Comparison of ENCODE assay signal across 25 cellular contexts in genomic region chr13:29101404-29101803, GRCh38.
"Had no signal": no experiment of that assay in that cellular context is flagged by ENCODE, and none has a peak within 500 bp of the region (broad histone marks: within the 10 kb centered on the region; RNA-seq: fewer than 3 reads in every experiment).

No MANE protein-coding gene starts in this region.

- H3K4me3 Mint-ChIP-seq: IgD-negative memory B cell, T-cell had no signal

- H3K27me3 ChIP-seq: MG63, SJSA1 had no signal

- H3K36me3 ChIP-seq: MG63, SJSA1 had no signal

- H3K4me1 ChIP-seq: SJSA1 had no signal

- H3K36me3 Mint-ChIP-seq: IgD-negative memory B cell, T-cell had no signal

- H3K27ac ChIP-seq: HL-60, SJSA1, SK-N-MC had no signal

- H3K9me3 ChIP-seq: MG63, SJSA1 had no signal

- H3K4me1 Mint-ChIP-seq: IgD-negative memory B cell had no signal

- H3K4me3 ChIP-seq: MG63, SJSA1, SK-N-MC had no signal

- ATAC-seq: T-cell had no signal

- H3K27ac Mint-ChIP-seq: IgD-negative memory B cell, T-cell had no signal

- FAIRE-seq: HTR-8/SVneo, RCC 7860 had no signal

- DNase-seq: KBM-7, MG63, NCI-H1092, NCI-H1105 treated with DMSO at 0.1 percent for 48 hours, NCI-H1417 treated with DMSO at 0.1 percent for 48 hours, NCI-H187, NCI-H2029, NCI-H2081 treated with DMSO at 0.1 percent for 48 hours, NCI-H2171, NCI-H226, NCI-H446, NCI-H510A, NCI-H524 treated with DMSO at 0.1 percent for 48 hours, NCI-H69, NCI-H774, Right ventricle myocardium superior, RPMI8226, SIG-M5, T-cell had no signal
